ENCODE assay signal across 1 cellular context in genomic region chr5:143527808-143528207, GRCh38.
TF ChIP-seq lines count a peak whose summit lies in the region.

No MANE protein-coding gene starts in this region.

TF ChIP-seq in GM12878, 131 proteins besides CTCF, POLR2A, EP300 and RAD21 (continued from another document):
- no peak for TF ChIP-seq CHD2 (IDR thresholded peaks at IDR 0.05; ENCODE audit: borderline replicate concordance, low read depth, low read length)
